ENCODE assay signal across 8 cellular contexts in the genomic region with DNA sequence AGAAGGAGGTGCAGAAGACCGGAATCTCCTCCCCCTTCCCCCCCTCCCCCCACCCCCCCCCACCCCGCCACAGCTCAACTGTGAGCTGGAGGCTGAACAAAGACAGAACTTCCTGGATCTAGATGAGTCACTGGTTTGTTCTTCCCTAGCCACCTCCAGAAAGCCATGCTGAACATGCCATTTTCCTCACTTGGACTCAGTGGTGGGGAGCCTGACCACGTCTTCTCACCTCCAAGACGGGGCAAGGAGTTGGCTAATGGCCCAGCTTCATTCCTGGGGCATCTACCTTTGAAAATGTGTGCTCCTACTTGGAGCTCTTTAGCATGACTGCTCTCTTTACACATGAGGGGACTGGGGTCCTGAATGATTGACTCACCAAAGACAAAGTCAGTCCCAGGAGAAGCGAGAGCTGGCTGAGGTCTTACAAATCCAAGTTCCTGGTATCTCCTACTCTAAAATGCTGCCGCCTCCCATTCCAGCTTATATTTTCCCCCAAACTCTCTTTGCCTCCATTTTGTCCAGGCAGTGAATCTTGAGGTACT. TPM values are rescaled to one million over a fixed set of nuclear protein-coding genes. Genes with fewer than 3 reads are reported as not detected.
DNase-seq lines count a peak whose midpoint lies in the region; ATAC-seq and TF ChIP-seq lines count a peak whose summit lies in the region.

No MANE protein-coding gene starts in this region.

- H3K79me2 ChIP-seq in HCT116 (ENCODE audit: insufficient read depth, low read length) (no peaks in the 10 kb centered on the region), PC-9 (ENCODE audit: low read depth) (no peaks in the 10 kb centered on the region)

- H3K9ac ChIP-seq in HCT116 (ENCODE audit: low read length), result peak overlapping the region; percentile 52

- H3K27ac ChIP-seq in HCT116 (ENCODE audit: low read depth, low read length), result peak overlapping the region; percentile 76
- H3K27ac ChIP-seq in PC-9, result peak overlapping the region; percentile 69
- H3K27ac ChIP-seq in thymus (ENCODE audit: low read depth), result peak overlapping the region; percentile 82

- CTCF ChIA-PET in HCT116 (lab: Charles Lee) (interaction anchor here (1.1 kb wide), 2 partner anchors 18 to 22 kb away, joined by 3 read pairs; a partner anchor contains a TSS), PC-9 (lab: Charles Lee) (interaction anchor here (0.7 to 0.9 kb wide), 2 partner anchors 19 to 26 kb away, joined by 4 to 14 read pairs; no protein-coding TSS in a partner anchor)

- H2AFZ ChIP-seq in HCT116 (ENCODE audit: low read depth, low read length, poor library complexity, severe bottlenecking), result peak overlapping the region; percentile 75
- peak overlapping the region; percentile 74 for H2AFZ ChIP-seq in PC-9

- peaks cover 35 to 52% of the 10 kb centered on the region in 2 experiments for H3K4me1 ChIP-seq in HCT116 (ENCODE audit: control insufficient read depth in 1 of 2, insufficient read depth in 2 of 2, low read length in 2 of 2)
- peaks cover 20% of the 10 kb centered on the region for H3K4me1 ChIP-seq in PC-9 (replicated peaks; ENCODE audit: insufficient read depth)
- H3K4me1 ChIP-seq in thymus (ENCODE audit: control insufficient read depth, insufficient read depth, low read length), result peaks cover 3% of the 10 kb centered on the region

- H3K9me3 ChIP-seq in HCT116 (ENCODE audit: control insufficient read depth in 1 of 2, insufficient read depth in 1 of 2, low read depth in 1 of 2, low read length in 2 of 2) (no peaks in the 10 kb centered on the region), PC-9 (ENCODE audit: insufficient read depth, low read depth) (no peaks in the 10 kb centered on the region), thymus (ENCODE audit: control insufficient read depth) (no peaks in the 10 kb centered on the region)

- WGBS in thymus, result 72% methylated on average over 6 of the region's 6 CpGs

- ATAC-seq in HCT116, result peak; percentile 86

- intact Hi-C loops in HCT116 (cut with micrococcal nuclease) (no loop called here), PC-9 (cut with micrococcal nuclease; ENCODE audit: unreplicated experiment) (loop anchor here (5.0 kb wide), 1 partner anchor 55 kb away; no protein-coding TSS in a partner anchor)

- H3K36me3 ChIP-seq in HCT116 (ENCODE audit: control insufficient read depth in 1 of 2, insufficient read depth in 2 of 2, low read length in 2 of 2), result no peaks in the 10 kb centered on the region
- no peaks in the 10 kb centered on the region for H3K36me3 ChIP-seq in PC-9 (ENCODE audit: low read depth)
- no peaks in the 10 kb centered on the region for H3K36me3 ChIP-seq in thymus (ENCODE audit: control insufficient read depth, insufficient read depth)

- RAD21 ChIA-PET in HCT116 (lab: Charles Lee; ENCODE audit: low non-redundant PET in 1 of 2, low total read pairs in 2 of 2, uncharacterized antibody in 2 of 2, unreplicated experiment in 2 of 2), result interaction anchor here in 1 of 2 experiments (1.0 kb wide), 1 partner anchor 22 kb away, joined by 3 read pairs; a partner anchor contains a TSS

- TF ChIP-seq RAD21 in HCT116 (IDR thresholded peaks at IDR 0.05; ENCODE audit: low read depth), result no peak

- no peak for TF ChIP-seq POLR2A in HCT116 (IDR thresholded peaks at IDR 0.05; ENCODE audit: borderline replicate concordance, extremely low read depth, insufficient read depth, insufficient read length)

- no peaks in the 10 kb centered on the region for H3K27me3 ChIP-seq in HCT116 (ENCODE audit: insufficient read depth, low read length)
- no peaks in the 10 kb centered on the region for H3K27me3 ChIP-seq in PC-9 (ENCODE audit: insufficient read depth, low read depth)
- H3K27me3 ChIP-seq in thymus (ENCODE audit: control insufficient read depth, insufficient read depth), result no peaks in the 10 kb centered on the region

- BruUV-seq in HCT116 (replicated peaks; lab: Mats Ljungman, UMichigan), result TSS peak; percentile 100
- BruUV-seq in PC-9 (replicated peaks; lab: Mats Ljungman, UMichigan), result TSS peak; percentile 95

- H3K4me2 ChIP-seq in HCT116 (ENCODE audit: low read length) (peak overlapping the region; percentile 85), PC-9 (peak overlapping the region; percentile 56)

- DNase-seq in HCT116 (ENCODE audit: low read depth, low spot score) (peak; percentile 69), PC-9 (peak; percentile 49 to 75), fibroblast of villous mesenchyme (ENCODE audit: low read depth) (peak; percentile 25), NCI-H446 (lab: John Stamatoyannopoulos, UW) (no peak), pons (ENCODE audit: low spot score) (no peak), inferior parietal cortex (ENCODE audit: extremely low spot score) (no peak)
- no peak for DNase-seq in activated effector memory CD4-positive, alpha-beta T cell treated with anti-CD3 and anti-CD28 coated beads, Interleukin-2, amount 50 U/mL, for 16 hours

- POLR2A ChIA-PET in HCT116 (lab: Charles Lee), result interaction anchor here (0.5 to 2.2 kb wide), 7 partner anchors 13 to 108 kb away, joined by 3 to 8 read pairs (median 5); a partner anchor contains a TSS
- POLR2A ChIA-PET in PC-9 (lab: Charles Lee; ENCODE audit: unreplicated experiment), result interaction anchor here (0.7 kb wide), 1 partner anchor 628 kb away, joined by 3 read pairs; no protein-coding TSS in a partner anchor

- TF ChIP-seq CTCF in HCT116 (IDR thresholded peaks at IDR 0.05 in 2 of 3, conservative IDR thresholded peaks at IDR 0.05 in 1 of 3; ENCODE audit: borderline replicate concordance in 1 of 3, insufficient read depth in 1 of 3, low read depth in 2 of 3, low read length in 2 of 3) (no peak), PC-9 (conservative IDR thresholded peaks at IDR 0.05) (no peak), fibroblast of villous mesenchyme (IDR thresholded peaks at IDR 0.05; ENCODE audit: insufficient read depth, low read depth, low read length) (no peak)

- H3K9me2 ChIP-seq in HCT116 (ENCODE audit: insufficient read depth) (no peaks in the 10 kb centered on the region), PC-9 (ENCODE audit: insufficient read depth) (no peaks in the 10 kb centered on the region)

- H4K20me1 ChIP-seq in HCT116 (ENCODE audit: insufficient read depth), result no peaks in the 10 kb centered on the region
- H4K20me1 ChIP-seq in PC-9 (ENCODE audit: insufficient read depth), result no peaks in the 10 kb centered on the region

- H3K4me3 ChIP-seq in HCT116 (replicated peaks in 1 of 2; ENCODE audit: low read depth in 1 of 2, low read length in 2 of 2) (peak overlapping the region in 1 of 2 experiments; percentile 33; a peak in 1 of 4 replicates), PC-9 (no peak overlapping the region), fibroblast of villous mesenchyme (ENCODE audit: low read depth, low read length) (no peak overlapping the region), thymus (ENCODE audit: low read length) (no peak overlapping the region)

- peaks cover 11% of the 10 kb centered on the region for H3F3A ChIP-seq in PC-9 (ENCODE audit: insufficient read depth, low read depth)

TF ChIP-seq in HCT116, 20 proteins besides CTCF, POLR2A, EP300 and RAD21 (continues in another document):
- TF ChIP-seq EZH2phosphoT487 (IDR thresholded peaks at IDR 0.05; ENCODE audit: borderline replicate concordance) (no peak), EZH2 (IDR thresholded peaks at IDR 0.05) (no peak), SRF (IDR thresholded peaks at IDR 0.05; ENCODE audit: low read depth) (no peak), CBX3 (IDR thresholded peaks at IDR 0.05; ENCODE audit: low read depth) (peak; percentile 50; the same call in 1 of the 2 replicates), FOSL1 (IDR thresholded peaks at IDR 0.05; ENCODE audit: low read depth) (peak; percentile 59), CEBPB (IDR thresholded peaks at IDR 0.05; ENCODE audit: low read depth) (no peak), POLR2AphosphoS5 (IDR thresholded peaks at IDR 0.05; ENCODE audit: low read depth, low read length) (peak; percentile 78)
- TF ChIP-seq, protein P1, sequence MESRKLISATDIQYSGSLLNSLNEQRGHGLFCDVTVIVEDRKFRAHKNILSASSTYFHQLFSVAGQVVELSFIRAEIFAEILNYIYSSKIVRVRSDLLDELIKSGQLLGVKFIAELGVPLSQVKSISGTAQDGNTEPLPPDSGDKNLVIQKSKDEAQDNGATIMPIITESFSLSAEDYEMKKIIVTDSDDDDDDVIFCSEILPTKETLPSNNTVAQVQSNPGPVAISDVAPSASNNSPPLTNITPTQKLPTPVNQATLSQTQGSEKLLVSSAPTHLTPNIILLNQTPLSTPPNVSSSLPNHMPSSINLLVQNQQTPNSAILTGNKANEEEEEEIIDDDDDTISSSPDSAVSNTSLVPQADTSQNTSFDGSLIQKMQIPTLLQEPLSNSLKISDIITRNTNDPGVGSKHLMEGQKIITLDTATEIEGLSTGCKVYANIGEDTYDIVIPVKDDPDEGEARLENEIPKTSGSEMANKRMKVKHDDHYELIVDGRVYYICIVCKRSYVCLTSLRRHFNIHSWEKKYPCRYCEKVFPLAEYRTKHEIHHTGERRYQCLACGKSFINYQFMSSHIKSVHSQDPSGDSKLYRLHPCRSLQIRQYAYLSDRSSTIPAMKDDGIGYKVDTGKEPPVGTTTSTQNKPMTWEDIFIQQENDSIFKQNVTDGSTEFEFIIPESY (IDR thresholded peaks at IDR 0.05; ENCODE audit: extremely low read depth, insufficient replicate concordance, low read length), result no peak
- TF ChIP-seq, protein P2, sequence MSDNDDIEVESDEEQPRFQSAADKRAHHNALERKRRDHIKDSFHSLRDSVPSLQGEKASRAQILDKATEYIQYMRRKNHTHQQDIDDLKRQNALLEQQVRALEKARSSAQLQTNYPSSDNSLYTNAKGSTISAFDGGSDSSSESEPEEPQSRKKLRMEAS (IDR thresholded peaks at IDR 0.05), result peak; percentile 56; the same call in 1 of the 2 replicates

RNA-seq across cellular contexts. Expression of a gene that starts 22.6 kb away (rescaled TPM):
- total RNA-seq in HCT116 (2021; ENCODE audit: unreplicated experiment), result 9.0 TPM
- polyA plus RNA-seq in HCT116 (2012), result 4.0 and 4.5 TPM in 2 replicates
- 5.6 and 6.8 TPM in 2 replicates for total RNA-seq in PC-9 (2021)
- total RNA-seq in fibroblast of villous mesenchyme, result 0.64 and 0.86 TPM in 2 replicates
- 2.9 TPM for polyA plus RNA-seq in thymus

Comparison
In these comparisons a context has a peak if more than half of its experiments do, and no peak if none do; other contexts are left out.
1. DNase-seq: peak in HCT116 (single experiment), PC-9 (2 of 2) and fibroblast of villous mesenchyme (single experiment); none in NCI-H446 (0 of 2), activated effector memory CD4-positive, alpha-beta T cell treated with anti-CD3 and anti-CD28 coated beads, Interleukin-2, amount 50 U/mL, for 16 hours (single experiment), pons (single experiment) and inferior parietal cortex (single experiment).
2. Peak in every context shown above with its lines, with median percentiles within 50 percentile points of each other: H3K27ac ChIP-seq.